In genomic region chr5:173814053-173814452, GRCh38 we compare ENCODE assay signal across 33 cellular contexts.
"Had no signal": no experiment of that assay in that cellular context is flagged by ENCODE, and none has a peak within 500 bp of the region (broad histone marks: within the 10 kb centered on the region; RNA-seq: fewer than 3 reads in every experiment).

No MANE protein-coding gene starts in this region.

- H3K4me1 ChIP-seq: SJCRH30 had no signal

- H3K36me3 ChIP-seq: brain microvascular endothelial cell, SJCRH30 had no signal

- H3K4me2 ChIP-seq: KMS-11 had no signal

- H3K27ac Mint-ChIP-seq: activated B cell treated with CpG ODN at 0.5 μM for 24 hours; activated CD4-positive, alpha-beta memory T cell treated with anti-CD3 and anti-CD28 coated beads for 36 hours; activated naive CD4-positive, alpha-beta T cell treated with anti-CD3 and anti-CD28 coated beads for 36 hours; activated naive CD4-positive, alpha-beta T cell treated with anti-CD3 and anti-CD28 coated beads, Interleukin-2, amount 50 U/mL, for 72 hours; activated naive CD8-positive, alpha-beta T cell treated with anti-CD3 and anti-CD28 coated beads, Interleukin-2, amount 50 U/mL, for 24 hours; activated T-helper 1 cell treated with anti-CD3 and anti-CD28 coated beads, Interleukin-12 subunit alpha, Interleukin-12 subunit beta, Interleukin-2, Interleukin-4 antibody, amounts not matched to agents 30 ng/mL and 10 ng/mL and 1 ng/mL, durations not matched to agents 14 hours and 24 hours and 36 hours; T-helper 1 cell treated with Interleukin-12 subunit alpha and Interleukin-12 subunit beta and Interleukin-4 antibody, amounts not matched to agents 30 μg/mL and 1 μg/mL, for 36 hours; T-helper 2 cell treated with Interferon-gamma antibody and Interleukin-4, amounts not matched to agents 5 μg/mL and 100 μg/mL, for 36 hours had no signal

- H3K27me3 Mint-ChIP-seq: activated B cell treated with CpG ODN at 0.5 μM for 24 hours; activated naive CD8-positive, alpha-beta T cell treated with anti-CD3 and anti-CD28 coated beads, Interleukin-2, amount 50 U/mL, for 24 hours had no signal

- H3K4me3 ChIP-seq: SJCRH30, SK-N-MC had no signal

- DNase-seq: activated B cell treated with CpG ODN at 0.5 μM for 24 hours; activated CD4-positive, alpha-beta memory T cell treated with anti-CD3 and anti-CD28 coated beads for 36 hours; activated CD4-positive, alpha-beta T cell treated with anti-CD3 and anti-CD28 coated beads for 4 hours; activated CD4-positive, alpha-beta T cell treated with anti-CD3 and anti-CD28 coated beads, Interleukin-2, amount 50 U/mL, for 1 hour; activated CD4-positive, CD25-positive, alpha-beta regulatory T cell treated with anti-CD3 and anti-CD28 coated beads, Interleukin-2, amount 50 U/mL, for 72 hours; activated CD8-positive, alpha-beta memory T cell treated with anti-CD3 and anti-CD28 coated beads, Interleukin-2, amount 50 U/mL, for 4 hours; activated gamma-delta T cell treated with Interleukin-2 at 50 U/mL for 16 hours; activated naive CD4-positive, alpha-beta T cell treated with anti-CD3 and anti-CD28 coated beads for 36 hours; activated naive CD8-positive, alpha-beta T cell treated with anti-CD3 and anti-CD28 coated beads, Interleukin-2, amount 50 U/mL, for 24 hours; activated T-cell treated with anti-CD3 and anti-CD28 coated beads for 4 hours; activated T-cell treated with anti-CD3 and anti-CD28 coated beads, Interleukin-2, amount 50 U/mL, for 4 hours; anterior cingulate cortex; brain microvascular endothelial cell; central memory CD4-positive, alpha-beta T cell; NCI-H1105; NCI-H1417 treated with DMSO at 0.1 percent for 48 hours; NCI-H187 treated with DMSO at 0.1 percent for 48 hours; NCI-H2081; NCI-H2171 treated with DMSO at 0.1 percent for 48 hours; NCI-H2227 treated with DMSO at 0.1 percent for 48 hours; NCI-H446; NCI-H510A treated with DMSO at 0.1 percent for 48 hours; NCI-H526 treated with DMSO at 0.1 percent for 48 hours; NCI-H774; SHP77; SJCRH30 had no signal

- H3K27ac ChIP-seq: brain microvascular endothelial cell, KMS-11, SJCRH30, SK-N-MC, VCaP had no signal

- H3K4me3 Mint-ChIP-seq: activated B cell treated with CpG ODN at 0.5 μM for 24 hours; activated CD4-positive, alpha-beta memory T cell treated with anti-CD3 and anti-CD28 coated beads for 36 hours; activated naive CD4-positive, alpha-beta T cell treated with anti-CD3 and anti-CD28 coated beads for 36 hours; activated naive CD8-positive, alpha-beta T cell treated with anti-CD3 and anti-CD28 coated beads, Interleukin-2, amount 50 U/mL, for 24 hours; activated T-cell treated with anti-CD3 and anti-CD28 coated beads, Interleukin-2, amount 50 U/mL, for 4 hours; activated T-helper 1 cell treated with anti-CD3 and anti-CD28 coated beads, Interleukin-12 subunit alpha, Interleukin-12 subunit beta, Interleukin-2, Interleukin-4 antibody, amounts not matched to agents 30 ng/mL and 10 ng/mL and 1 ng/mL, durations not matched to agents 14 hours and 24 hours and 36 hours; T-helper 1 cell treated with Interleukin-12 subunit alpha and Interleukin-12 subunit beta and Interleukin-4 antibody, amounts not matched to agents 30 μg/mL and 1 μg/mL, for 36 hours; T-helper 2 cell treated with Interferon-gamma antibody and Interleukin-4, amounts not matched to agents 5 μg/mL and 100 μg/mL, for 36 hours had no signal

- H3K27me3 ChIP-seq: brain microvascular endothelial cell, SJCRH30 had no signal

- ATAC-seq: activated naive CD4-positive, alpha-beta T cell treated with anti-CD3 and anti-CD28 coated beads, Interleukin-2, amount 50 U/mL, for 72 hours; activated naive CD8-positive, alpha-beta T cell treated with anti-CD3 and anti-CD28 coated beads, Interleukin-2, amount 50 U/mL, for 24 hours; activated T-cell treated with anti-CD3 and anti-CD28 coated beads, Interleukin-2, amount 50 U/mL, for 4 hours had no signal

- H3K9me3 ChIP-seq: SJCRH30 had no signal

- H3K9ac ChIP-seq: KMS-11 had no signal

- H3K9me3 Mint-ChIP-seq: activated naive CD4-positive, alpha-beta T cell treated with anti-CD3 and anti-CD28 coated beads for 36 hours had no signal
